ENCODE assay signal across 1 cellular context in the genomic region with DNA sequence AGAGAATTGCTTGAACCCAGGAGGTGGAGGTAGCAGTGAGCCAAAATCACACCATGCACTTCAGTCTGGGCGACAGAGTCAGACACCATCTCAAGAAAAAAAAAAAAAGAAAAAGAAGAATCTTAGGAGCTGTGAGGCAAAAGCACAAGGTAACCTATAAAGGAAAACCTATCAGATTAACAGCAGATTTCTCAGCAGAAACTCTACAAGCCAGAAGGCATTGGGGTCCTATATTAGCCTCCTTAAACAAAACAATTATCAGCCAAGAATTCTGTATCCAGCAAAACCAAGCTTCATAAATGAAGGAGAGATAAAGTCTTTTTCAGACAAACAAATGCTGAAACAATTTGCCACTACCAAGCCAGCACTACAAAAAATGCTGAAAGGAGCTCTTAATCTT. TPM values are rescaled to one million over a fixed set of nuclear protein-coding genes. Genes with fewer than 3 reads are reported as not detected.
"Had no signal": no experiment of that assay in that cellular context is flagged by ENCODE, and none has a peak within 500 bp of the region (broad histone marks: within the 10 kb centered on the region; RNA-seq: fewer than 3 reads in every experiment).

No MANE protein-coding gene starts in this region.

RNA-seq across cellular contexts. Expression of a gene that starts 24.9 kb away (rescaled TPM):
- total RNA-seq: OCI-LY7 had no signal
